In the genomic region with DNA sequence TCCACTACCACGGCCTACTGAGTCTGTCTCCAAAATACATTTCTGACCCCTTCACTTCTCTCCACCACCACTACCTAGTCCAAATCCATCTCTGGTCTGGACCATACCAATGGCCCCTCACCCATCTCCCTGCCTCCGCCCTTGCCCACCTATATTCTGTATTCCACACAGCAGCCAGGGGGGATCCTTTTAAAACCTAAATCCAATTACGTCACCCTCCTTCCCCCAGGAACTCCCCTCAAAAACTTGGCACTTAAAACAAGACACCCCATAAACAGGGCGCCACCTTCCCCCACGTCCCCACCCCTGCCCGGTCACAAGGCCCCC, we compare ENCODE assay signal across 9 cellular contexts. TPM values are rescaled to one million over a fixed set of nuclear protein-coding genes. Genes with fewer than 3 reads are reported as not detected.
A peak's percentile ranks its signal among the peaks of the same experiment; 100 is the strongest.
DNase-seq lines count a peak whose midpoint lies in the region; TF ChIP-seq lines count a peak whose summit lies in the region.
"Had no signal": no experiment of that assay in that cellular context is flagged by ENCODE, and none has a peak within 500 bp of the region (broad histone marks: within the 10 kb centered on the region; RNA-seq: fewer than 3 reads in every experiment).

No MANE protein-coding gene starts in this region.

- H3K27ac ChIP-seq in SJSA1 = 0 out of 2 replicates have a peak overlapping the region, but pooled peaks have one; percentile 31
- H3K27ac ChIP-seq in prostate gland = peak overlapping the region; percentile 48 to 68

- intact Hi-C loops in prostate gland (cut with DNase I) = loop anchor here (10.0 kb wide), 1 partner anchor 126 kb away; no protein-coding TSS in a partner anchor

- H3K4me3 ChIP-seq in GM06990 (replicated peaks; ENCODE audit: low read depth, low read length) (peak overlapping the region; percentile 74), SJSA1 (peak overlapping the region; percentile 88), fibroblast of mammary gland (ENCODE audit: control insufficient read depth, low read depth, low read length) (peak overlapping the region; percentile 86), prostate gland (peak overlapping the region; percentile 64 to 82)

- TF ChIP-seq CTCF in GM06990 (IDR thresholded peaks at IDR 0.05; ENCODE audit: insufficient read depth, low read length, poor library complexity, severe bottlenecking) (no peak), fibroblast of mammary gland (conservative IDR thresholded peaks at IDR 0.05; ENCODE audit: control insufficient read depth, insufficient read depth, low read depth, low read length) (no peak), prostate gland (IDR thresholded peaks at IDR 0.05) (no peak)

- DNase-seq in GM06990 (ENCODE audit: extremely low read depth, insufficient read length) (no peak), SJSA1 (ENCODE audit: low read depth in 1 of 2, low spot score in 2 of 2) (no peak), fibroblast of mammary gland (ENCODE audit: low read depth) (no peak), prostate gland (ENCODE audit: low spot score) (no peak), T1000 (lab: John Stamatoyannopoulos, UW) (no peak), NCI-H1694 (lab: John Stamatoyannopoulos, UW) (no peak), NCI-H774 (lab: John Stamatoyannopoulos, UW) (no peak)
- no peak for DNase-seq in effector CD8-positive, alpha-beta T cell (lab: John Stamatoyannopoulos, UW)

- TF ChIP-seq POLR2A in prostate gland (IDR thresholded peaks at IDR 0.05) = no peak

- H3K4me1 ChIP-seq in SJSA1 (replicated peaks) (peaks cover 10% of the 10 kb centered on the region), prostate gland (replicated peaks) (peaks cover 3% of the 10 kb centered on the region)

- H3K27me3 ChIP-seq in GM06990 (replicated peaks; ENCODE audit: control insufficient read depth, insufficient read depth, low read length) (no peaks in the 10 kb centered on the region), SJSA1 (replicated peaks) (no peaks in the 10 kb centered on the region), prostate gland (replicated peaks; ENCODE audit: insufficient read depth) (no peaks in the 10 kb centered on the region)

- H3K36me3 ChIP-seq in GM06990 (ENCODE audit: control insufficient read depth, insufficient read depth, low read length) = peaks cover 14% of the 10 kb centered on the region
- H3K36me3 ChIP-seq in SJSA1 = peaks cover 48% of the 10 kb centered on the region
- H3K36me3 ChIP-seq in prostate gland = peaks cover 0 to 17% of the 10 kb centered on the region in 2 donors

- H3K9me3 ChIP-seq in SJSA1 (replicated peaks) (no peaks in the 10 kb centered on the region), prostate gland (no peaks in the 10 kb centered on the region)

- WGBS in prostate gland = 4% methylated on average over 6 of the region's 6 CpGs

RNA-seq across cellular contexts. Expression of gene PDRG1, which starts 0.7 kb away (rescaled TPM):
- 6.6 and 13.4 TPM in 2 replicates for total RNA-seq in SJSA1 (2014; rRNA removed; shearing (Covaris generic))
- 10 to 100 TPM; 11.4 to 30.3 TPM for total RNA-seq in prostate gland

RNA-seq across cellular contexts. Expression of gene XKR7, which starts 16.8 kb away (rescaled TPM):
- total RNA-seq in SJSA1 (2014; rRNA removed; shearing (Covaris generic)) = not detected in 2 replicates
- under 1 TPM in 1 of 2 donors, not detected in 1; 0.05 TPM for total RNA-seq in prostate gland
- total RNA-seq: myocyte had no signal

RNA-seq across cellular contexts. Expression of gene CCM2L, which starts 59.1 kb away (rescaled TPM):
- total RNA-seq in SJSA1 (2014; rRNA removed; shearing (Covaris generic)) = not detected in 2 replicates
- total RNA-seq in prostate gland = 1 to 10 TPM; 4.6 to 5.7 TPM
- total RNA-seq: myocyte had no signal
